18 cellular contexts compared by ENCODE assay signal in the genomic region with DNA sequence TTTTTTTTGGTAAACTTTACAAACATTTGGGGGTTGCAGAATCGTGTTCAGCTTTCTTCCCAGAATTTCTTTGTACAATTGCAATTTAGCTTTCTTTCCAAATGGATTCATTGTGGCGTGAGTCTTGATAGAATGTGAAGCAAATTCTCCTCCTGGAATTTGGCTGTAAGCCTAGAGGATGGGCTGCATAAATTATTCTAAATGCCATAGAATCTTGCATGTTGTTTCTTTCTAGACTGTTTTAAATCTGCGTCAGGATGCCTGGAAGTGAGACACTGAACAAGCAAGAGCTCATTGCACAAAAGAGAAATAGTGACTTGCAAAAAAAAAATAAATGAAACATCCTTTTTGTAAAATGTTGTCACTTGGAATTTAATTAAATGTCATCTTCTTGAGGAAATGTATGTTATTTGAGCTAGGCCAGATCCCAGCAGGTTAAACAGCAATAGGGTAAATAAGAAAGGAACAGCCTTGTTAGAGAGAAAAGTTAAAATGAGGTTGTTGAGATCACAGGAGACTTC.
"Had no signal": no experiment of that assay in that cellular context is flagged by ENCODE, and none has a peak within 500 bp of the region (broad histone marks: within the 10 kb centered on the region; RNA-seq: fewer than 3 reads in every experiment).

No MANE protein-coding gene starts in this region.

- ATAC-seq: activated CD8-positive, alpha-beta memory T cell treated with anti-CD3 and anti-CD28 coated beads, Interleukin-2, amount 10 ng/mL, durations not matched to agents 7 days and 5 days; activated T-helper 17 cell treated with anti-CD3 and anti-CD28 coated beads, Interleukin-2, amount 50 U/mL, for 72 hours; left lobe of liver; naive thymus-derived CD4-positive, alpha-beta T cell; stimulated activated naive B cell treated with anti-CD40 and anti-IgM and Interleukin-4, amounts not matched to agents 10 μg/mL and 1 μg/mL and 100 μg/mL, for 72 hours; T-cell had no signal

- H3K27me3 ChIP-seq: ovary had no signal

- H3K9me3 ChIP-seq: ovary had no signal

- DNase-seq: activated CD4-positive, alpha-beta memory T cell treated with anti-CD3 and anti-CD28 coated beads, Interleukin-2, amount 10 ng/mL, durations not matched to agents 7 days and 5 days; activated CD4-positive, alpha-beta T cell treated with anti-CD3 and anti-CD28 coated beads for 48 hours; activated CD4-positive, CD25-positive, alpha-beta regulatory T cell; activated CD8-positive, alpha-beta memory T cell treated with anti-CD3 and anti-CD28 coated beads, Interleukin-2, amount 10 ng/mL, durations not matched to agents 7 days and 5 days; activated naive CD4-positive, alpha-beta T cell; activated naive CD8-positive, alpha-beta T cell treated with anti-CD3 and anti-CD28 coated beads for 36 hours; amygdala; cerebellar nuclear complex; effector memory CD4-positive, alpha-beta T cell; foreskin melanocyte; glutamatergic neuron; hippocampal formation; naive thymus-derived CD4-positive, alpha-beta T cell; ovary; stimulated activated naive B cell treated with anti-CD40 and anti-IgM and Interleukin-4, amounts not matched to agents 10 μg/mL and 1 μg/mL and 100 μg/mL, for 72 hours; T-cell had no signal

- H3K36me3 ChIP-seq: ovary had no signal

- H3K4me3 ChIP-seq: ovary had no signal

- H3K27ac ChIP-seq: ovary had no signal
